In the genomic region with DNA sequence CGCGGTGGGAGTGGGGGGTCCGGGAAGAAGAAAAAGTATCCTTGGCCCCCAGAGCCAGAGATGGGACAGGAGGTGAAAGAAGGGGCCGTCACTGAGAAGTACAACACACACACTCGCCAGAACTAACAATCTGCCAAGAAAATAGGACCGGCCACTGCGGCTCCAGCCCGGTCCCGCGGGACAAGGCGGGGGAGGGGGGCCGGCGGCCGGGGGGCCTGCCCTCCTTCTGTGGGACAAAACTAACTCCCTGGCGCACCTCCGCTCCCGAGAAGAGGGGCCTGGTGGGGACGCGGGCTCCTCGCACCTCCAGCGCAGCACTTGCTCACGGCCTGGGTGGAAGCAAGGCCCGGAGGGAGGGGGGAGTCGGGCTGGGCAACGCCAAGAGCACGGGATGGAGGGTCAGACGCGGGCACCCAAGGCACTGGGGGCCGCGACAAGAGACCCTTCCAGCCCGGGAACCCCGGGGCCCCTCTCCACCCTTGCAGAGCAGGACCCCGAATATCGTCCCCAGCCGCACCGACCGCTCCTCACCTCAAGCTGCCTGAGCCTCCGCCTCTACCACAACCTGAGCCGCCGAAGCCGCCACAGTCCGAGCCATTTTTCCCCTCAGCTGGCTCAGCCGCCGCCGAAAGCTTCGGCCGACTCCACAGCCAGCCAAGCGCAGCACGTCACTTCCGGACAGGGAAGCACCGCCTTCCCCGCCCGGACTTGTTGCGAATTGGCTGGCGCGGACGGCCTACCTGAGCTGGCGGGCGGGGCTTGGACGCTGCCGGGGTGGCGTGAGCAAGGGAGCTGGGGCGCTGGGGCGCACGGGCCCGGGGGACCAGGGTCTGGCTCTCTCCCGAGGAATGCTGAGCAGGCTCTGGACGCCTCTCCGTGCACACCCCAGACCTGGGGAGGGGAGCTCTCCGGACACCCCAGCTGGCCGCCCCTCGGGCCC, we compare ENCODE assay signal across 1 cellular context.
TF ChIP-seq lines count a peak whose summit lies in the region.

A gene with protein sequence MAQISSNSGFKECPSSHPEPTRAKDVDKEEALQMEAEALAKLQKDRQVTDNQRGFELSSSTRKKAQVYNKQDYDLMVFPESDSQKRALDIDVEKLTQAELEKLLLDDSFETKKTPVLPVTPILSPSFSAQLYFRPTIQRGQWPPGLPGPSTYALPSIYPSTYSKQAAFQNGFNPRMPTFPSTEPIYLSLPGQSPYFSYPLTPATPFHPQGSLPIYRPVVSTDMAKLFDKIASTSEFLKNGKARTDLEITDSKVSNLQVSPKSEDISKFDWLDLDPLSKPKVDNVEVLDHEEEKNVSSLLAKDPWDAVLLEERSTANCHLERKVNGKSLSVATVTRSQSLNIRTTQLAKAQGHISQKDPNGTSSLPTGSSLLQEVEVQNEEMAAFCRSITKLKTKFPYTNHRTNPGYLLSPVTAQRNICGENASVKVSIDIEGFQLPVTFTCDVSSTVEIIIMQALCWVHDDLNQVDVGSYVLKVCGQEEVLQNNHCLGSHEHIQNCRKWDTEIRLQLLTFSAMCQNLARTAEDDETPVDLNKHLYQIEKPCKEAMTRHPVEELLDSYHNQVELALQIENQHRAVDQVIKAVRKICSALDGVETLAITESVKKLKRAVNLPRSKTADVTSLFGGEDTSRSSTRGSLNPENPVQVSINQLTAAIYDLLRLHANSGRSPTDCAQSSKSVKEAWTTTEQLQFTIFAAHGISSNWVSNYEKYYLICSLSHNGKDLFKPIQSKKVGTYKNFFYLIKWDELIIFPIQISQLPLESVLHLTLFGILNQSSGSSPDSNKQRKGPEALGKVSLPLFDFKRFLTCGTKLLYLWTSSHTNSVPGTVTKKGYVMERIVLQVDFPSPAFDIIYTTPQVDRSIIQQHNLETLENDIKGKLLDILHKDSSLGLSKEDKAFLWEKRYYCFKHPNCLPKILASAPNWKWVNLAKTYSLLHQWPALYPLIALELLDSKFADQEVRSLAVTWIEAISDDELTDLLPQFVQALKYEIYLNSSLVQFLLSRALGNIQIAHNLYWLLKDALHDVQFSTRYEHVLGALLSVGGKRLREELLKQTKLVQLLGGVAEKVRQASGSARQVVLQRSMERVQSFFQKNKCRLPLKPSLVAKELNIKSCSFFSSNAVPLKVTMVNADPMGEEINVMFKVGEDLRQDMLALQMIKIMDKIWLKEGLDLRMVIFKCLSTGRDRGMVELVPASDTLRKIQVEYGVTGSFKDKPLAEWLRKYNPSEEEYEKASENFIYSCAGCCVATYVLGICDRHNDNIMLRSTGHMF (N-terminal part only) (minus strand): TSS at position 670 of the 940 bp plus-strand sequence. CDS start 38,245 bp downstream, outside the sequence.

TF ChIP-seq in liver, 16 proteins besides CTCF, POLR2A, EP300 and RAD21 (continued from another document):
- TF ChIP-seq, protein P1, sequence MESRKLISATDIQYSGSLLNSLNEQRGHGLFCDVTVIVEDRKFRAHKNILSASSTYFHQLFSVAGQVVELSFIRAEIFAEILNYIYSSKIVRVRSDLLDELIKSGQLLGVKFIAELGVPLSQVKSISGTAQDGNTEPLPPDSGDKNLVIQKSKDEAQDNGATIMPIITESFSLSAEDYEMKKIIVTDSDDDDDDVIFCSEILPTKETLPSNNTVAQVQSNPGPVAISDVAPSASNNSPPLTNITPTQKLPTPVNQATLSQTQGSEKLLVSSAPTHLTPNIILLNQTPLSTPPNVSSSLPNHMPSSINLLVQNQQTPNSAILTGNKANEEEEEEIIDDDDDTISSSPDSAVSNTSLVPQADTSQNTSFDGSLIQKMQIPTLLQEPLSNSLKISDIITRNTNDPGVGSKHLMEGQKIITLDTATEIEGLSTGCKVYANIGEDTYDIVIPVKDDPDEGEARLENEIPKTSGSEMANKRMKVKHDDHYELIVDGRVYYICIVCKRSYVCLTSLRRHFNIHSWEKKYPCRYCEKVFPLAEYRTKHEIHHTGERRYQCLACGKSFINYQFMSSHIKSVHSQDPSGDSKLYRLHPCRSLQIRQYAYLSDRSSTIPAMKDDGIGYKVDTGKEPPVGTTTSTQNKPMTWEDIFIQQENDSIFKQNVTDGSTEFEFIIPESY (IDR thresholded peaks at IDR 0.05), result no peak
- TF ChIP-seq EGR1 (IDR thresholded peaks at IDR 0.05; ENCODE audit: low read depth in 2 of 2) (no peak), HNF4A (conservative IDR thresholded peaks at IDR 0.05) (no peak), YY1 (IDR thresholded peaks at IDR 0.05) (peak; percentile 92), HNF4G (IDR thresholded peaks at IDR 0.05) (no peak), GABPA (IDR thresholded peaks at IDR 0.05 in 1 of 2, conservative IDR thresholded peaks at IDR 0.05 in 1 of 2) (peak; percentile 76 to 92), SP1 (IDR thresholded peaks at IDR 0.05) (peak; percentile 52), NR2F2 (IDR thresholded peaks at IDR 0.05) (no peak), FOXA2 (IDR thresholded peaks at IDR 0.05) (no peak), FOXA1 (IDR thresholded peaks at IDR 0.05) (no peak), TAF1 (conservative IDR thresholded peaks at IDR 0.05) (peak; percentile 67), RXRA (IDR thresholded peaks at IDR 0.05) (no peak)
- TF ChIP-seq, protein P2, sequence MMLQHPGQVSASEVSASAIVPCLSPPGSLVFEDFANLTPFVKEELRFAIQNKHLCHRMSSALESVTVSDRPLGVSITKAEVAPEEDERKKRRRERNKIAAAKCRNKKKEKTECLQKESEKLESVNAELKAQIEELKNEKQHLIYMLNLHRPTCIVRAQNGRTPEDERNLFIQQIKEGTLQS (IDR thresholded peaks at IDR 0.05), result no peak
- TF ChIP-seq, protein P3, sequence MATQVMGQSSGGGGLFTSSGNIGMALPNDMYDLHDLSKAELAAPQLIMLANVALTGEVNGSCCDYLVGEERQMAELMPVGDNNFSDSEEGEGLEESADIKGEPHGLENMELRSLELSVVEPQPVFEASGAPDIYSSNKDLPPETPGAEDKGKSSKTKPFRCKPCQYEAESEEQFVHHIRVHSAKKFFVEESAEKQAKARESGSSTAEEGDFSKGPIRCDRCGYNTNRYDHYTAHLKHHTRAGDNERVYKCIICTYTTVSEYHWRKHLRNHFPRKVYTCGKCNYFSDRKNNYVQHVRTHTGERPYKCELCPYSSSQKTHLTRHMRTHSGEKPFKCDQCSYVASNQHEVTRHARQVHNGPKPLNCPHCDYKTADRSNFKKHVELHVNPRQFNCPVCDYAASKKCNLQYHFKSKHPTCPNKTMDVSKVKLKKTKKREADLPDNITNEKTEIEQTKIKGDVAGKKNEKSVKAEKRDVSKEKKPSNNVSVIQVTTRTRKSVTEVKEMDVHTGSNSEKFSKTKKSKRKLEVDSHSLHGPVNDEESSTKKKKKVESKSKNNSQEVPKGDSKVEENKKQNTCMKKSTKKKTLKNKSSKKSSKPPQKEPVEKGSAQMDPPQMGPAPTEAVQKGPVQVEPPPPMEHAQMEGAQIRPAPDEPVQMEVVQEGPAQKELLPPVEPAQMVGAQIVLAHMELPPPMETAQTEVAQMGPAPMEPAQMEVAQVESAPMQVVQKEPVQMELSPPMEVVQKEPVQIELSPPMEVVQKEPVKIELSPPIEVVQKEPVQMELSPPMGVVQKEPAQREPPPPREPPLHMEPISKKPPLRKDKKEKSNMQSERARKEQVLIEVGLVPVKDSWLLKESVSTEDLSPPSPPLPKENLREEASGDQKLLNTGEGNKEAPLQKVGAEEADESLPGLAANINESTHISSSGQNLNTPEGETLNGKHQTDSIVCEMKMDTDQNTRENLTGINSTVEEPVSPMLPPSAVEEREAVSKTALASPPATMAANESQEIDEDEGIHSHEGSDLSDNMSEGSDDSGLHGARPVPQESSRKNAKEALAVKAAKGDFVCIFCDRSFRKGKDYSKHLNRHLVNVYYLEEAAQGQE (IDR thresholded peaks at IDR 0.05), result peak; percentile 86
- TF ChIP-seq, protein P4, sequence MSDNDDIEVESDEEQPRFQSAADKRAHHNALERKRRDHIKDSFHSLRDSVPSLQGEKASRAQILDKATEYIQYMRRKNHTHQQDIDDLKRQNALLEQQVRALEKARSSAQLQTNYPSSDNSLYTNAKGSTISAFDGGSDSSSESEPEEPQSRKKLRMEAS (IDR thresholded peaks at IDR 0.05), result no peak
